23 cellular contexts compared by ENCODE assay signal in the genomic region with DNA sequence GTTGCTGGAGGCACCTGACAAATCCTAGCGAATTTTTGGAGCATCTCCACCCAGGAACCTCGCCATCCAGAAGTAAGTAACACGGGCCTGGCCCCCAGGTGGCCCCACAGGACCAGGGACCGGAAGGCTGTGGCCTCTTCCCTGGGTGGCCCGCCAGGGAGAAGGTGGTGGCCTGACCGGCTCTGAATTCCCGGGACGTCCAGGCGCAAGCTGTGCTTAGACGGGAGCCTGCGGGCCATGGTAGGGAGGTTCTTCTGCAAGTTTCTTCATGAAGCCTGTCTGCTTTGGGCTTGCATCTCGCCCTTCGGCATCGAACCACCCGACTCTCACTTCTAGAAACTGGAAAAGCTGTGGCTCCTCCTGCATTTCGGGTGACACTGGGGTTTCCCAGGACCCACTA. TPM values are rescaled to one million over a fixed set of nuclear protein-coding genes. Genes with fewer than 3 reads are reported as not detected.
DNase-seq lines count a peak whose midpoint lies in the region; ATAC-seq and TF ChIP-seq lines count a peak whose summit lies in the region.
"Had no signal": no experiment of that assay in that cellular context is flagged by ENCODE, and none has a peak within 500 bp of the region (broad histone marks: within the 10 kb centered on the region; RNA-seq: fewer than 3 reads in every experiment).

No MANE protein-coding gene starts in this region.

- no peaks in the 10 kb centered on the region for H3K9me3 ChIP-seq in thoracic aorta
- H3K9me3 ChIP-seq: A549, BE2C, HAP-1 had no signal

- H2AFZ ChIP-seq in GM23338, result no peak overlapping the region

- H3K9me3 Mint-ChIP-seq in GM23338, result peaks cover 7% of the 10 kb centered on the region; the same call in 1 of the 3 replicates
- H3K9me3 Mint-ChIP-seq in nephron progenitor cell, result no peaks in the 10 kb centered on the region
- H3K9me3 Mint-ChIP-seq: CD4-positive, alpha-beta memory T cell; HFFc6 had no signal

- H3K36me3 ChIP-seq in GM23338 (ENCODE audit: insufficient read depth) (no peaks in the 10 kb centered on the region), thoracic aorta (peaks cover 21% of the 10 kb centered on the region)

- 0 out of 2 replicates have a peak overlapping the region, but pooled peaks have one; percentile 32 for H3K27ac ChIP-seq in GM23338 (ENCODE audit: low read depth)
- H3K27ac ChIP-seq in thoracic aorta, result no peak overlapping the region
- H3K27ac ChIP-seq: A549; BLaER1 treated with 17β-estradiol and CSF1 and Interleukin-3, amounts not matched to agents 10 nM and 100 nM had no signal

- H3K36me3 Mint-ChIP-seq in GM23338 (ENCODE audit: low read depth), result peaks cover 6% of the 10 kb centered on the region; the same call in 2 of the 3 replicates
- peaks cover 15% of the 10 kb centered on the region for H3K36me3 Mint-ChIP-seq in nephron progenitor cell (ENCODE audit: low read depth)

- no peaks in the 10 kb centered on the region for H3K4me1 Mint-ChIP-seq in GM23338
- H3K4me1 Mint-ChIP-seq in nephron progenitor cell, result peaks cover 25% of the 10 kb centered on the region

- TF ChIP-seq CTCF in GM23338 (conservative IDR thresholded peaks at IDR 0.05; ENCODE audit: low read depth in 2 of 2), result no peak
- TF ChIP-seq CTCF in nephron progenitor cell (IDR thresholded peaks at IDR 0.05), result no peak
- TF ChIP-seq CTCF in thoracic aorta (IDR thresholded peaks at IDR 0.05), result no peak

- H3K4me3 ChIP-seq in GM23338 (no peak overlapping the region), thoracic aorta (no peak overlapping the region)
- H3K4me3 ChIP-seq: A549; BLaER1 treated with 17β-estradiol and CSF1 and Interleukin-3, amounts not matched to agents 10 nM and 100 nM; GM12878; HAP-1 had no signal

- H3K27me3 Mint-ChIP-seq in GM23338 (ENCODE audit: insufficient read depth, low read depth, poor library complexity) (peaks cover 5% of the 10 kb centered on the region), nephron progenitor cell (ENCODE audit: low read depth, poor library complexity) (peaks cover 3% of the 10 kb centered on the region)
- H3K27me3 Mint-ChIP-seq: CD4-positive, alpha-beta memory T cell had no signal

- ATAC-seq in GM23338, result no peak
- peak; percentile 43 for ATAC-seq in thoracic aorta (ENCODE audit: insufficient number of reproducible peaks, low FRiP score, low read depth)
- ATAC-seq: A549, GM12878 had no signal

- H3K27me3 ChIP-seq in GM23338 (ENCODE audit: insufficient read depth) (no peaks in the 10 kb centered on the region), thoracic aorta (replicated peaks; ENCODE audit: insufficient read depth) (no peaks in the 10 kb centered on the region)
- H3K27me3 ChIP-seq: BE2C; BLaER1 treated with 17β-estradiol and CSF1 and Interleukin-3, amounts not matched to agents 10 nM and 100 nM had no signal

- H3K4me2 ChIP-seq in GM23338, result no peak overlapping the region
- H3K4me2 ChIP-seq: A549 had no signal

- no peaks in the 10 kb centered on the region for H3K9me2 ChIP-seq in GM23338 (ENCODE audit: insufficient read depth)

- H3K79me2 ChIP-seq in GM23338 (replicated peaks; ENCODE audit: insufficient read depth), result peaks cover 35% of the 10 kb centered on the region; the same call in 1 of the 2 replicates

- no peaks in the 10 kb centered on the region for H3K4me1 ChIP-seq in GM23338 (ENCODE audit: insufficient read depth)
- H3K4me1 ChIP-seq in thoracic aorta (ENCODE audit: control insufficient read depth in 1 of 2, low read depth in 2 of 2), result no peaks in the 10 kb centered on the region
- H3K4me1 ChIP-seq: A549, BE2C, HAP-1 had no signal

- H3K4me3 Mint-ChIP-seq in GM23338 (no peak overlapping the region), nephron progenitor cell (no peak overlapping the region)
- H3K4me3 Mint-ChIP-seq: CD4-positive, alpha-beta memory T cell; HFFc6 had no signal

- DNase-seq in GM23338 (ENCODE audit: low spot score) (no peak), islet precursor cell (peak; percentile 49), nephron progenitor cell (no peak), thoracic aorta (ENCODE audit: low spot score) (no peak), NCI-H2029 treated with DMSO at 0.1 percent for 48 hours (lab: John Stamatoyannopoulos, UW) (no peak), DMS 273 treated with DMSO at 0.1 percent for 48 hours (lab: John Stamatoyannopoulos, UW) (no peak), DMS114 treated with DMSO at 0.1 percent for 48 hours (lab: John Stamatoyannopoulos, UW; ENCODE audit: unreplicated experiment) (no peak)
- DNase-seq: 8988T; ACHN; AML-193; BE2C; Calu3; CD4-positive, alpha-beta memory T cell; COR-L47; DMS79; EL; GDM1; GOT3; HFFc6 had no signal

- H3K27ac Mint-ChIP-seq in GM23338 (no peak overlapping the region), nephron progenitor cell (peak overlapping the region; percentile 66)
- H3K27ac Mint-ChIP-seq: CD4-positive, alpha-beta memory T cell; HFFc6 had no signal

- 0 out of 2 replicates have a peak, but pooled peaks cover 8% of the 10 kb centered on the region for H3F3A ChIP-seq in GM23338 (replicated peaks; ENCODE audit: low read depth)

- peaks cover 10% of the 10 kb centered on the region for H4K20me1 ChIP-seq in GM23338 (replicated peaks; ENCODE audit: insufficient read depth)

TF ChIP-seq in GM23338, 12 proteins besides CTCF, POLR2A, EP300 and RAD21:
- TF ChIP-seq EZH2phosphoT487 (IDR thresholded peaks at IDR 0.05; ENCODE audit: unreplicated experiment), result no peak
- no peak for TF ChIP-seq JUNB (IDR thresholded peaks at IDR 0.05; ENCODE audit: unreplicated experiment)
- no peak for TF ChIP-seq NANOG (IDR thresholded peaks at IDR 0.05; ENCODE audit: borderline replicate concordance)
- TF ChIP-seq ZNF462 (CRISPR knock-in tag; IDR thresholded peaks at IDR 0.05), result no peak
- TF ChIP-seq CREB1 (CRISPR knock-in tag; IDR thresholded peaks at IDR 0.05; ENCODE audit: low read depth), result no peak
- no peak for TF ChIP-seq ZNF331 (CRISPR knock-in tag; IDR thresholded peaks at IDR 0.05; ENCODE audit: low read depth)
- TF ChIP-seq ZNF114 (CRISPR knock-in tag; IDR thresholded peaks at IDR 0.05), result no peak
- TF ChIP-seq STAT1 (IDR thresholded peaks at IDR 0.05; ENCODE audit: unreplicated experiment), result no peak
TF ChIP-seq in GM23338: peak in this region for 0.

RNA-seq across cellular contexts. Expression of gene KDM4B, which starts 47.4 kb away (rescaled TPM):
- 27.6 and 35.7 TPM in 2 replicates for total RNA-seq in GM23338 (2014; rRNA removed; shearing (Covaris generic))
- polyA plus RNA-seq in GM23338 (2016; fragmentation: Nextera tagmentation; extraction: Ambion mirVana), result 8.7 and 9.1 TPM in 2 replicates
- 10 to 100 TPM; 49.1 to 54.0 TPM for total RNA-seq in thoracic aorta
